In the genomic region with DNA sequence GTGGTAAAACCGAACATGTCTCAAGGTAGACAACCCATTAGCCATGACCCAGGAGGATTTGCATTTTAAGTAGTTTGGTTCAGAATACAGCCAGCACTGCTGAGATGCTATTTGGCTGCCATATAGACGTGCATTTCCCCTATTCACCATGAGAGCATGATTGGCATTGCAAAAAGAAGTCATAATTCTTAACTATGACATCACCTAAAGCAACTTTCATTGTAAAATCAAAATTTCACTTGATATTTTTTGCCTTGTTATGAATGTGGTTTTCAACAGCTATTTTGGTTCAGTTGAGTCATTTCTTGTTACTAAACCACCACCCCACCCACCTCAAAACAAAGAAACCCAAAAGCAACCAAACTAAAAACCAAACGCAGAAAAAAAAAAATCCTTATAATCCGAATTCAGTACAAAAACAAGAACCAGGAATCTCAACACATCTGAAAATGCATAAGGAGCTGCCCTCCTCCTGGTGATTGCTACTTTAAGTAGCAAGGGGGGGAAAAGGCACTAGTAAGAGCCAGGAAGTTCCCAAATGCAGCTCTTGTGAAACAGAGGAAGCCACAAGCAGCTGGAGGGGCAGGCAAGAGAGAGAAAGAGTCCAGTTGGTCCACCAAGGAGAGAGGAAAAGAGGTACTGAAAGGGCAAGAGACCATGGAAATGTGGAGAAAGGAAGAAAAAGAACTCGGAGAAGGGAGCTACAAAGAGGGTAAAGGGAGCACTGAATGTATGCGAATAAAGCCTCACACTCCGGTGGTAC, we compare ENCODE assay signal across 11 cellular contexts. TPM values are rescaled to one million over a fixed set of nuclear protein-coding genes. Genes with fewer than 3 reads are reported as not detected.
DNase-seq lines count a peak whose midpoint lies in the region; ATAC-seq and TF ChIP-seq lines count a peak whose summit lies in the region.
"Had no signal": no experiment of that assay in that cellular context is flagged by ENCODE, and none has a peak within 500 bp of the region (broad histone marks: within the 10 kb centered on the region; RNA-seq: fewer than 3 reads in every experiment).

No MANE protein-coding gene starts in this region.

- ATAC-seq in GM18505 (IDR thresholded peaks at IDR 0.05; ENCODE audit: unreplicated experiment), result no peak
- ATAC-seq: HCT116 had no signal

- no peak for TF ChIP-seq POLR2A in GM18505 (IDR thresholded peaks at IDR 0.05; ENCODE audit: borderline replicate concordance, extremely low read depth, insufficient read depth, insufficient read length)

- H3K4me1 Mint-ChIP-seq in chondrocyte (ENCODE audit: low read depth), result peaks cover 17% of the 10 kb centered on the region

- H3K27me3 Mint-ChIP-seq in chondrocyte (ENCODE audit: low read depth), result peaks cover 20% of the 10 kb centered on the region

- no peak overlapping the region for H3K27ac Mint-ChIP-seq in chondrocyte (ENCODE audit: unreplicated experiment)
- H3K27ac Mint-ChIP-seq: activated naive CD8-positive, alpha-beta T cell treated with anti-CD3 and anti-CD28 coated beads, Interleukin-2, amount 10 ng/mL, durations not matched to agents 7 days and 5 days had no signal

- H3K9me3 Mint-ChIP-seq in chondrocyte (ENCODE audit: low read depth), result peaks cover 12% of the 10 kb centered on the region

- peak overlapping the region; percentile 54 for H3K4me3 Mint-ChIP-seq in chondrocyte (ENCODE audit: unreplicated experiment)
- H3K4me3 Mint-ChIP-seq: activated naive CD8-positive, alpha-beta T cell treated with anti-CD3 and anti-CD28 coated beads, Interleukin-2, amount 10 ng/mL, durations not matched to agents 7 days and 5 days had no signal

- DNase-seq in ELF-1 (ENCODE audit: low read depth, low spot score) (peak; percentile 3), KG1 (lab: John Stamatoyannopoulos, UW) (peak; percentile 6), chondrocyte (ENCODE audit: low spot score) (no peak), myocyte (ENCODE audit: low read depth) (peak; percentile 61), islet precursor cell (no peak), GM19240 (ENCODE audit: insufficient read length, low spot score) (no peak)
- DNase-seq in activated T-cell treated with anti-CD3 and anti-CD28 coated beads, Interleukin-2, amount 50 U/mL, for 1 hour, result no peak
- DNase-seq: activated naive CD8-positive, alpha-beta T cell treated with anti-CD3 and anti-CD28 coated beads, Interleukin-2, amount 10 ng/mL, durations not matched to agents 7 days and 5 days; NCI-H446 had no signal

- no peak for TF ChIP-seq CTCF in chondrocyte (IDR thresholded peaks at IDR 0.05)

- H3K36me3 Mint-ChIP-seq in chondrocyte (ENCODE audit: low read depth), result no peaks in the 10 kb centered on the region
- H3K36me3 Mint-ChIP-seq: activated naive CD8-positive, alpha-beta T cell treated with anti-CD3 and anti-CD28 coated beads, Interleukin-2, amount 10 ng/mL, durations not matched to agents 7 days and 5 days had no signal

RNA-seq across cellular contexts. Expression of gene SLITRK4, which starts 3.1 kb away (rescaled TPM):
- 0.82 to 2.4 TPM (median 2.1 TPM) in 3 replicates for total RNA-seq in chondrocyte
- total RNA-seq in myocyte, result 2.8 and 3.5 TPM in 2 replicates
- polyA plus RNA-seq in myocyte (2012), result 2.6 TPM
- total RNA-seq: activated naive CD8-positive, alpha-beta T cell treated with anti-CD3 and anti-CD28 coated beads, Interleukin-2, amount 10 ng/mL, durations not matched to agents 7 days and 5 days had no signal

Comparison
In these comparisons a context has a peak if more than half of its experiments do, and no peak if none do; other contexts are left out.
1. DNase-seq: peak in ELF-1 (single experiment), KG1 (single experiment) and myocyte (single experiment); none in chondrocyte (single experiment), islet precursor cell (single experiment), activated T-cell treated with anti-CD3 and anti-CD28 coated beads, Interleukin-2, amount 50 U/mL, for 1 hour (single experiment) and GM19240 (single experiment).